7 cellular contexts compared by ENCODE assay signal in genomic region chr14:61322011-61322798, GRCh38. TPM values are rescaled to one million over a fixed set of nuclear protein-coding genes. Genes with fewer than 3 reads are reported as not detected.
A peak's percentile ranks its signal among the peaks of the same experiment; 100 is the strongest.
DNase-seq lines count a peak whose midpoint lies in the region; ATAC-seq and TF ChIP-seq lines count a peak whose summit lies in the region.

No MANE protein-coding gene starts in this region.

- no peak for TF ChIP-seq RAD21 in liver (IDR thresholded peaks at IDR 0.05)

- H4K20me1 ChIP-seq in PC-3 (ENCODE audit: low read length) = peaks cover 12% of the 10 kb centered on the region; the same call in 1 of the 2 replicates

- POLR2A ChIA-PET in PC-3 (lab: Charles Lee; ENCODE audit: unreplicated experiment) = interaction anchor here (0.6 to 1.2 kb wide), 8 partner anchors 24 to 771 kb away, joined by 3 to 11 read pairs (median 4); no protein-coding TSS in a partner anchor

- ATAC-seq in GM21423 (IDR thresholded peaks at IDR 0.05; ENCODE audit: unreplicated experiment) = peak; percentile 7
- peak; percentile 28 for ATAC-seq in PC-3

- no peak for TF ChIP-seq CTCF in PC-3 (conservative IDR thresholded peaks at IDR 0.05; ENCODE audit: low read depth, low read length)
- no peak for TF ChIP-seq CTCF in cardiac fibroblast (IDR thresholded peaks at IDR 0.05; ENCODE audit: low read depth, low read length)
- TF ChIP-seq CTCF in liver (IDR thresholded peaks at IDR 0.05; ENCODE audit: low read depth, low read length, missing input control) = no peak
- no peak for TF ChIP-seq CTCF in GM20000 (IDR thresholded peaks at IDR 0.05; ENCODE audit: extremely low read depth, missing control alignments)

- H3K4me3 ChIP-seq in PC-3 (ENCODE audit: low read length) (peak overlapping the region; percentile 72), cardiac fibroblast (replicated peaks in 1 of 2; ENCODE audit: low read depth in 2 of 2, low read length in 2 of 2) (peak overlapping the region; percentile 58 to 67), liver (ENCODE audit: low read depth in 1 of 3, low read length in 3 of 3) (peak overlapping the region; percentile 61 to 71 (median 69)), thymus (ENCODE audit: low read length) (peak overlapping the region; percentile 94)

- peak overlapping the region; percentile 44 for H3K27ac ChIP-seq in PC-3 (ENCODE audit: low read length)
- H3K27ac ChIP-seq in liver (ENCODE audit: low read depth in 1 of 2, low read length in 2 of 2) = peak overlapping the region; percentile 72 to 82
- peak overlapping the region; percentile 95 for H3K27ac ChIP-seq in thymus (ENCODE audit: low read depth)

- H3K36me3 ChIP-seq in PC-3 (ENCODE audit: low read depth, low read length) (no peaks in the 10 kb centered on the region), liver (ENCODE audit: control insufficient read depth in 4 of 4, insufficient read depth in 3 of 4, low read depth in 1 of 4, low read length in 3 of 4) (no peaks in the 10 kb centered on the region), thymus (ENCODE audit: control insufficient read depth, insufficient read depth) (peaks cover 3% of the 10 kb centered on the region)

- peaks cover 45% of the 10 kb centered on the region for H3K79me2 ChIP-seq in PC-3 (ENCODE audit: low read length)

- 5% methylated on average over 63 of the region's 63 CpGs for WGBS in liver
- WGBS in thymus = under 1% methylated on average over 63 of the region's 63 CpGs

- BruUV-seq in PC-3 (replicated peaks; lab: Mats Ljungman, UMichigan) = TSS peak; percentile 61

- CTCF ChIA-PET in PC-3 (lab: Charles Lee) = interaction anchor here (0.6 to 1.4 kb wide), 5 partner anchors 25 to 192 kb away, joined by 3 to 5 read pairs (median 3); no protein-coding TSS in a partner anchor

- H3K27me3 ChIP-seq in PC-3 (ENCODE audit: low read length) = no peaks in the 10 kb centered on the region
- no peaks in the 10 kb centered on the region for H3K27me3 ChIP-seq in liver (ENCODE audit: control insufficient read depth in 4 of 4, insufficient read depth in 4 of 4, low read length in 3 of 4)
- H3K27me3 ChIP-seq in thymus (ENCODE audit: control insufficient read depth, insufficient read depth) = no peaks in the 10 kb centered on the region

- peaks cover 23% of the 10 kb centered on the region for H3K4me1 ChIP-seq in PC-3 (ENCODE audit: insufficient read depth, low read length)
- peaks cover 9 to 21% (median 14%) of the 10 kb centered on the region in 4 donors for H3K4me1 ChIP-seq in liver (ENCODE audit: control insufficient read depth in 4 of 4, insufficient read depth in 4 of 4, low read length in 3 of 4)
- peaks cover 10% of the 10 kb centered on the region for H3K4me1 ChIP-seq in thymus (ENCODE audit: control insufficient read depth, insufficient read depth, low read length)

- H3F3A ChIP-seq in PC-3 (ENCODE audit: low read length, unreplicated experiment) = peaks cover 5% of the 10 kb centered on the region

- intact Hi-C loops in PC-3 (cut with micrococcal nuclease) = loop anchor here (2.0 kb wide), 1 partner anchor 117 kb away; no protein-coding TSS in a partner anchor

- H3K9me3 ChIP-seq in PC-3 (ENCODE audit: low read length) (no peaks in the 10 kb centered on the region), liver (ENCODE audit: control insufficient read depth in 4 of 4, low read length in 3 of 4) (no peaks in the 10 kb centered on the region), thymus (ENCODE audit: control insufficient read depth) (no peaks in the 10 kb centered on the region)

- H2AFZ ChIP-seq in PC-3 (ENCODE audit: low read length) = peak overlapping the region; percentile 75

- H3K9ac ChIP-seq in PC-3 (ENCODE audit: low read length) = peak overlapping the region; percentile 76
- peak overlapping the region; percentile 17 to 25 for H3K9ac ChIP-seq in liver (ENCODE audit: low read depth in 1 of 2, low read length in 2 of 2)

- DNase-seq in PC-3 (peak; percentile 85), cardiac fibroblast (ENCODE audit: low read depth in 2 of 2) (no peak), kidney glomerular epithelial cell (lab: John Stamatoyannopoulos, UW) (no peak), GM20000 (ENCODE audit: low spot score) (no peak)

- H3K4me2 ChIP-seq in PC-3 (ENCODE audit: low read length) = peak overlapping the region; percentile 82

- H3K9me2 ChIP-seq in PC-3 (replicated peaks; ENCODE audit: low read length) = no peaks in the 10 kb centered on the region

TF ChIP-seq in liver, 16 proteins besides CTCF, POLR2A, EP300 and RAD21:
- no peak for TF ChIP-seq JUND (IDR thresholded peaks at IDR 0.05)
- no peak for TF ChIP-seq REST (IDR thresholded peaks at IDR 0.05)
- TF ChIP-seq YY1 (IDR thresholded peaks at IDR 0.05) = no peak
- TF ChIP-seq FOXA2 (IDR thresholded peaks at IDR 0.05) = no peak
- no peak for TF ChIP-seq FOXA1 (IDR thresholded peaks at IDR 0.05)
- TF ChIP-seq ZBTB33 (IDR thresholded peaks at IDR 0.05) = no peak
- no peak for TF ChIP-seq SP1 (IDR thresholded peaks at IDR 0.05)
- TF ChIP-seq HNF4G (IDR thresholded peaks at IDR 0.05) = no peak
- TF ChIP-seq TAF1 (conservative IDR thresholded peaks at IDR 0.05) = no peak
- TF ChIP-seq MAX (IDR thresholded peaks at IDR 0.05) = no peak
TF ChIP-seq in liver: peak in this region for 0.

RNA-seq across cellular contexts. Expression of gene PRKCH, which starts 0.8 kb away (rescaled TPM):
- 80.8 and 170 TPM in 2 replicates for total RNA-seq in PC-3 (2014; rRNA removed)
- 10 to 100 TPM in 1 of 2 donors, 1 to 10 TPM in 1; 9.3 to 13.7 TPM for total RNA-seq in liver
- 1 to 10 TPM; 3.9 to 4.7 TPM for polyA plus RNA-seq in liver
- 73.5 TPM for polyA plus RNA-seq in thymus

RNA-seq across cellular contexts. Expression of gene TMEM30B, which starts 41.1 kb away (rescaled TPM):
- total RNA-seq in PC-3 (2014; rRNA removed) (70.6 and 85.3 TPM in 2 replicates), liver (1 to 10 TPM; 3.9 to 7.3 TPM)
- polyA plus RNA-seq in liver (1 to 10 TPM; 3.0 to 7.4 TPM), thymus (20.0 TPM)

Comparison
In these comparisons a context has a peak if more than half of its experiments do, and no peak if none do; other contexts are left out.
1. H3K27ac ChIP-seq: peak in every context shown above with its lines; median percentile 95 in thymus; 77 in liver; 44 in PC-3.